13 cellular contexts compared by ENCODE assay signal in genomic region chr3:106560451-106560966, GRCh38.
DNase-seq lines count a peak whose midpoint lies in the region; ATAC-seq, FAIRE-seq and TF ChIP-seq lines count a peak whose summit lies in the region.
"Had no signal": no experiment of that assay in that cellular context is flagged by ENCODE, and none has a peak within 500 bp of the region (broad histone marks: within the 10 kb centered on the region; RNA-seq: fewer than 3 reads in every experiment).

No MANE protein-coding gene starts in this region.

- CTCF ChIA-PET in activated CD4-positive, alpha-beta T cell treated with anti-CD3 and anti-CD28 coated beads, Interleukin-2, amount 10 ng/mL, durations not matched to agents 7 days and 5 days (lab: Charles Lee): no interaction called here

- H3K27ac Mint-ChIP-seq in activated CD4-positive, alpha-beta T cell treated with anti-CD3 and anti-CD28 coated beads, Interleukin-2, amount 10 ng/mL, durations not matched to agents 7 days and 5 days: no peak overlapping the region
- H3K27ac Mint-ChIP-seq: activated T-cell treated with anti-CD3 and anti-CD28 coated beads, Interleukin-2, amount 50 U/mL, for 72 hours; B cell; natural killer cell had no signal

- H3K9me3 ChIP-seq in RWPE2 (ENCODE audit: severe bottlenecking): no peaks in the 10 kb centered on the region
- no peaks in the 10 kb centered on the region for H3K9me3 ChIP-seq in HAP-1

- H3K9me3 Mint-ChIP-seq in activated CD4-positive, alpha-beta T cell treated with anti-CD3 and anti-CD28 coated beads, Interleukin-2, amount 10 ng/mL, durations not matched to agents 7 days and 5 days: peaks cover 10% of the 10 kb centered on the region
- H3K9me3 Mint-ChIP-seq: natural killer cell had no signal

- in situ Hi-C loops in HAP-1 (cut with MboI; ENCODE audit: low sequenced_read_pairs): no loop called here

- H3K27me3 ChIP-seq in RWPE2 (ENCODE audit: insufficient read depth, poor library complexity, severe bottlenecking): no peaks in the 10 kb centered on the region
- H3K27me3 ChIP-seq in HAP-1 (ENCODE audit: low read depth): no peaks in the 10 kb centered on the region

- H3K36me3 ChIP-seq in RWPE2 (ENCODE audit: low read depth) (no peaks in the 10 kb centered on the region), HAP-1 (replicated peaks) (no peaks in the 10 kb centered on the region)

- H3K27me3 Mint-ChIP-seq in activated CD4-positive, alpha-beta T cell treated with anti-CD3 and anti-CD28 coated beads, Interleukin-2, amount 10 ng/mL, durations not matched to agents 7 days and 5 days: no peaks in the 10 kb centered on the region
- H3K27me3 Mint-ChIP-seq: B cell had no signal

- no peak overlapping the region for H3K4me3 Mint-ChIP-seq in activated CD4-positive, alpha-beta T cell treated with anti-CD3 and anti-CD28 coated beads, Interleukin-2, amount 10 ng/mL, durations not matched to agents 7 days and 5 days
- H3K4me3 Mint-ChIP-seq: activated T-cell treated with anti-CD3 and anti-CD28 coated beads, Interleukin-2, amount 50 U/mL, for 72 hours; B cell; natural killer cell had no signal

- FAIRE-seq in urothelium cell line (lab: Jason Lieb, UNC): peak; percentile 13

- H3K4me1 ChIP-seq in RWPE2 (ENCODE audit: insufficient read depth, poor library complexity, severe bottlenecking) (peaks cover 16% of the 10 kb centered on the region), HAP-1 (no peaks in the 10 kb centered on the region)

- no peak overlapping the region for H3K4me3 ChIP-seq in RWPE2 (ENCODE audit: severe bottlenecking)
- H3K4me3 ChIP-seq in fibroblast of the aortic adventitia (ENCODE audit: low read depth, low read length): no peak overlapping the region
- no peak overlapping the region for H3K4me3 ChIP-seq in HAP-1

- intact Hi-C loops in Right ventricle myocardium superior (cut with DNase I): no loop called here
- intact Hi-C loops in Right ventricle myocardium inferior (cut with DNase I): no loop called here

- no peaks in the 10 kb centered on the region for H3K4me1 Mint-ChIP-seq in activated CD4-positive, alpha-beta T cell treated with anti-CD3 and anti-CD28 coated beads, Interleukin-2, amount 10 ng/mL, durations not matched to agents 7 days and 5 days
- H3K4me1 Mint-ChIP-seq: B cell, natural killer cell had no signal

- ATAC-seq in Right ventricle myocardium superior (ENCODE audit: poor library complexity) (peak; percentile 46), Right ventricle myocardium inferior (no peak), RWPE2 (ENCODE audit: low read depth) (peak; percentile 84), GM21619 (IDR thresholded peaks at IDR 0.05; ENCODE audit: unreplicated experiment) (no peak)
- ATAC-seq: natural killer cell had no signal

- peak overlapping the region; percentile 63 for H3K27ac ChIP-seq in RWPE2 (ENCODE audit: poor library complexity, severe bottlenecking)

- no peaks in the 10 kb centered on the region for H3K36me3 Mint-ChIP-seq in activated CD4-positive, alpha-beta T cell treated with anti-CD3 and anti-CD28 coated beads, Interleukin-2, amount 10 ng/mL, durations not matched to agents 7 days and 5 days (ENCODE audit: low read depth)
- H3K36me3 Mint-ChIP-seq: natural killer cell had no signal

- POLR2A ChIA-PET in activated CD4-positive, alpha-beta T cell treated with anti-CD3 and anti-CD28 coated beads, Interleukin-2, amount 10 ng/mL, durations not matched to agents 7 days and 5 days (lab: Charles Lee): no interaction called here

- DNase-seq in Right ventricle myocardium superior: no peak
- DNase-seq in Right ventricle myocardium inferior (ENCODE audit: missing footprints): no peak
- DNase-seq in RWPE2 (ENCODE audit: low spot score): no peak
- peak; percentile 82 for DNase-seq in fibroblast of the aortic adventitia (ENCODE audit: low read depth)
- DNase-seq in urothelium cell line (ENCODE audit: low spot score): peak; percentile 41
- no peak for DNase-seq in HAP-1 (ENCODE audit: low spot score in 2 of 2)
- DNase-seq in activated CD4-positive, alpha-beta T cell treated with anti-CD3 and anti-CD28 coated beads, Interleukin-2, amount 10 ng/mL, durations not matched to agents 7 days and 5 days: no peak
- DNase-seq: activated T-cell treated with anti-CD3 and anti-CD28 coated beads, Interleukin-2, amount 50 U/mL, for 72 hours; dermis blood vessel endothelial cell; Karpas-422; natural killer cell had no signal

- no peak for TF ChIP-seq CTCF in RWPE2 (IDR thresholded peaks at IDR 0.05; ENCODE audit: poor library complexity, severe bottlenecking)
- TF ChIP-seq CTCF in fibroblast of the aortic adventitia (IDR thresholded peaks at IDR 0.05; ENCODE audit: insufficient read depth, low read length): no peak

Comparison
In these comparisons a context has a peak if more than half of its experiments do, and no peak if none do; other contexts are left out.
1. ATAC-seq: peak in Right ventricle myocardium superior (single experiment) and RWPE2 (single experiment); none in Right ventricle myocardium inferior (single experiment) and GM21619 (single experiment).
2. DNase-seq: peak in fibroblast of the aortic adventitia (single experiment) and urothelium cell line (single experiment); none in Right ventricle myocardium superior (single experiment), Right ventricle myocardium inferior (single experiment), RWPE2 (single experiment), HAP-1 (0 of 2) and activated CD4-positive, alpha-beta T cell treated with anti-CD3 and anti-CD28 coated beads, Interleukin-2, amount 10 ng/mL, durations not matched to agents 7 days and 5 days (single experiment).